Comparison of ENCODE assay signal across 9 cellular contexts in genomic region chrX:38654302-38654701, GRCh38.
DNase-seq lines count a peak whose midpoint lies in the region; FAIRE-seq lines count a peak whose summit lies in the region.
"Had no signal": no experiment of that assay in that cellular context is flagged by ENCODE, and none has a peak within 500 bp of the region (broad histone marks: within the 10 kb centered on the region; RNA-seq: fewer than 3 reads in every experiment).

No MANE protein-coding gene starts in this region.

- no peaks in the 10 kb centered on the region for H3K4me1 Mint-ChIP-seq in CD4-positive, alpha-beta memory T cell
- H3K4me1 Mint-ChIP-seq: B cell had no signal

- CTCF ChIA-PET in CD4-positive, alpha-beta memory T cell (lab: Charles Lee; ENCODE audit: partially characterized antibody): no interaction called here

- WGBS in small intestine, 3 donors: 34 to 65% (median 42%) methylated on average over 1 of the region's 1 CpG

- no peak for FAIRE-seq in small intestine (lab: Jason Lieb, UNC)

- no peak overlapping the region for H3K27ac Mint-ChIP-seq in CD4-positive, alpha-beta memory T cell
- H3K27ac Mint-ChIP-seq: B cell had no signal

- intact Hi-C loops in CD4-positive, alpha-beta memory T cell (cut with micrococcal nuclease): no loop called here

- no peaks in the 10 kb centered on the region for H3K9me3 Mint-ChIP-seq in CD4-positive, alpha-beta memory T cell

- no peaks in the 10 kb centered on the region for H3K36me3 ChIP-seq in small intestine (ENCODE audit: control insufficient read depth in 2 of 2, insufficient read depth in 2 of 2, low read length in 2 of 2)
- no peaks in the 10 kb centered on the region for H3K36me3 ChIP-seq in CD4-positive, alpha-beta memory T cell (ENCODE audit: insufficient read depth, low read length)

- POLR2A ChIA-PET in CD4-positive, alpha-beta memory T cell (lab: Charles Lee; ENCODE audit: partially characterized antibody): no interaction called here

- no peaks in the 10 kb centered on the region for H3K27me3 ChIP-seq in small intestine (ENCODE audit: control insufficient read depth in 2 of 2, insufficient read depth in 2 of 2, low read length in 2 of 2)
- H3K27me3 ChIP-seq in CD4-positive, alpha-beta memory T cell (ENCODE audit: insufficient read depth, low read length): no peaks in the 10 kb centered on the region

- DNase-seq in NCI-H345 (lab: John Stamatoyannopoulos, UW) (peak; percentile 0), NCI-H345 treated with DMSO at 0.1 percent for 48 hours (lab: John Stamatoyannopoulos, UW; ENCODE audit: unreplicated experiment) (no peak), OCI-M1 (lab: John Stamatoyannopoulos, UW) (peak; percentile 78), fibroblast of the conjunctiva (ENCODE audit: low read depth) (peak; percentile 2), small intestine (peak; percentile 36)
- DNase-seq in CD4-positive, alpha-beta memory T cell: no peak
- DNase-seq in stimulated activated CD4-positive, alpha-beta T cell treated with anti-CD3 and anti-CD28 coated beads, Interleukin-15, amount 100 ng/mL, for 24 hours: no peak
- DNase-seq in stimulated activated naive CD4-positive, alpha-beta T cell treated with Interleukin-2 at 50 U/mL for 16 hours (lab: John Stamatoyannopoulos, UW): no peak

- H3K9me3 ChIP-seq in small intestine (ENCODE audit: control insufficient read depth, low read depth): no peaks in the 10 kb centered on the region
- no peaks in the 10 kb centered on the region for H3K9me3 ChIP-seq in CD4-positive, alpha-beta memory T cell (ENCODE audit: control insufficient read depth in 1 of 2, low read length in 2 of 2)

- H3K4me3 Mint-ChIP-seq in CD4-positive, alpha-beta memory T cell: no peak overlapping the region
- H3K4me3 Mint-ChIP-seq: B cell had no signal

- H3K27me3 Mint-ChIP-seq in CD4-positive, alpha-beta memory T cell: no peaks in the 10 kb centered on the region
- H3K27me3 Mint-ChIP-seq: B cell had no signal

- no peak overlapping the region for H3K4me3 ChIP-seq in small intestine (ENCODE audit: low read depth in 1 of 2, low read length in 2 of 2)
- H3K4me3 ChIP-seq in CD4-positive, alpha-beta memory T cell (ENCODE audit: low read length in 2 of 2): no peak overlapping the region

- H3K36me3 Mint-ChIP-seq in CD4-positive, alpha-beta memory T cell: no peaks in the 10 kb centered on the region

- no peaks in the 10 kb centered on the region for H3K4me1 ChIP-seq in small intestine (ENCODE audit: control insufficient read depth in 2 of 2, insufficient read depth in 1 of 2, low read depth in 1 of 2, low read length in 1 of 2)
- H3K4me1 ChIP-seq in CD4-positive, alpha-beta memory T cell (ENCODE audit: insufficient read depth, low read length): no peaks in the 10 kb centered on the region

- no peak overlapping the region for H3K27ac ChIP-seq in small intestine (ENCODE audit: low read depth in 1 of 2, low read length in 1 of 2)
- no peak overlapping the region for H3K27ac ChIP-seq in CD4-positive, alpha-beta memory T cell (ENCODE audit: low read depth, low read length)

Comparison
In these comparisons a context has a peak if more than half of its experiments do, and no peak if none do; other contexts are left out.
1. DNase-seq: peak in NCI-H345 (single experiment), OCI-M1 (single experiment), fibroblast of the conjunctiva (single experiment) and small intestine (single experiment); none in NCI-H345 treated with DMSO at 0.1 percent for 48 hours (single experiment), CD4-positive, alpha-beta memory T cell (0 of 5), stimulated activated CD4-positive, alpha-beta T cell treated with anti-CD3 and anti-CD28 coated beads, Interleukin-15, amount 100 ng/mL, for 24 hours (single experiment) and stimulated activated naive CD4-positive, alpha-beta T cell treated with Interleukin-2 at 50 U/mL for 16 hours (single experiment).